Comparison of ENCODE assay signal across 9 cellular contexts in the genomic region with DNA sequence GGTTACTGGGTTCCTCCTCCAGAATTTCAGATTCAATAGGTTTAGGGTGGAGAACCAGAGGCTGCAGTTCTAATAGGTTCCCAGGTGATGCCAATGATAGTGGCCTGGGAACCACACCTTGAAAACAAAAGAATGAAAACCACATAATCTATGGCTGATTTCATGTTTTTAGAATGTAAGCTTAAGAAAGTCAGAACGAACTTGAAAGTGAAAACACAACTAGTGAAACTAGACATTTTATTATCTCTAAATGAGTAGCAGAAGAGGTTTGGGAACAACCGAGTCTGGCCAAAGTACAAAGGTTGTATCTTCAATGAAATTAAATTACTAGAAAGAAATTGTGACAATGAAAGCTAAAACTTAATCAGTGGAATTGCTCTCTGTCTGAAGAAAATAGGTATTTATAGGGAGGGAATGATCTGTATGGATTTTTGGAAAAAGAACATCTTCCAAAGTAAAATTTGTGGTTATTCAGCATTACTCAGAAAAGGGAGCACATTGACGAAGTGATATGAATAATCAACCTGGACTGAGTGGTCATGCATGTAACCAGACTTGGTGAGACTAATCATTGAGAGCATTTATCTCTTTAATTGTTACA. TPM values are rescaled to one million over a fixed set of nuclear protein-coding genes. Genes with fewer than 3 reads are reported as not detected.
A peak's percentile ranks its signal among the peaks of the same experiment; 100 is the strongest.
DNase-seq lines count a peak whose midpoint lies in the region; ATAC-seq, FAIRE-seq and TF ChIP-seq lines count a peak whose summit lies in the region.
"Had no signal": no experiment of that assay in that cellular context is flagged by ENCODE, and none has a peak within 500 bp of the region (broad histone marks: within the 10 kb centered on the region; RNA-seq: fewer than 3 reads in every experiment).

No MANE protein-coding gene starts in this region.

- ATAC-seq in GM21619 (IDR thresholded peaks at IDR 0.05; ENCODE audit: unreplicated experiment) (peak; percentile 85), HG03378 (IDR thresholded peaks at IDR 0.05; ENCODE audit: unreplicated experiment) (peak; percentile 92), pancreas (no peak), lower lobe of right lung (no peak)

- no peaks in the 10 kb centered on the region for H3F3A ChIP-seq in smooth muscle cell (ENCODE audit: low read depth)

- peak overlapping the region; percentile 6 for H3K4me3 Mint-ChIP-seq in activated T-cell treated with anti-CD3 and anti-CD28 coated beads, Interleukin-2, amount 50 U/mL, for 24 hours

- no peaks in the 10 kb centered on the region for H3K79me2 ChIP-seq in smooth muscle cell (ENCODE audit: low read depth)

- H3K27ac ChIP-seq in pancreas (no peak overlapping the region), lower lobe of right lung (no peak overlapping the region), smooth muscle cell (ENCODE audit: low read depth) (no peak overlapping the region)
- H3K27ac ChIP-seq: SJSA1 had no signal

- peaks cover 27% of the 10 kb centered on the region for H3K4me1 Mint-ChIP-seq in activated T-cell treated with anti-CD3 and anti-CD28 coated beads, Interleukin-2, amount 50 U/mL, for 24 hours (ENCODE audit: low read depth)

- H3K4me1 ChIP-seq in pancreas = no peaks in the 10 kb centered on the region
- peaks cover 5% of the 10 kb centered on the region for H3K4me1 ChIP-seq in lower lobe of right lung
- H3K4me1 ChIP-seq in smooth muscle cell (ENCODE audit: low read depth) = no peaks in the 10 kb centered on the region
- H3K4me1 ChIP-seq: SJSA1 had no signal

- no peak for DNase-seq in activated T-cell treated with anti-CD3 and anti-CD28 coated beads, Interleukin-2, amount 50 U/mL, for 24 hours
- DNase-seq in activated T-cell treated with anti-CD3 and anti-CD28 coated beads for 4 hours (no peak), pancreas (no peak), lower lobe of right lung (no peak), DMS153 (lab: John Stamatoyannopoulos, UW) (no peak), smooth muscle cell (lab: John Stamatoyannopoulos, UW; ENCODE audit: unreplicated experiment) (no peak)

- H3K9ac ChIP-seq in smooth muscle cell (ENCODE audit: low read depth) = no peak overlapping the region

- no peaks in the 10 kb centered on the region for H3K36me3 Mint-ChIP-seq in activated T-cell treated with anti-CD3 and anti-CD28 coated beads, Interleukin-2, amount 50 U/mL, for 24 hours (ENCODE audit: low read depth)

- peak; percentile 65 for FAIRE-seq in pancreas (lab: Jason Lieb, UNC)

- no peaks in the 10 kb centered on the region for H3K36me3 ChIP-seq in pancreas
- H3K36me3 ChIP-seq in lower lobe of right lung = no peaks in the 10 kb centered on the region
- H3K36me3 ChIP-seq in smooth muscle cell (ENCODE audit: low read depth) = no peaks in the 10 kb centered on the region
- H3K36me3 ChIP-seq: SJSA1 had no signal

- no peak overlapping the region for H3K4me3 ChIP-seq in pancreas
- H3K4me3 ChIP-seq in lower lobe of right lung = no peak overlapping the region
- no peak overlapping the region for H3K4me3 ChIP-seq in smooth muscle cell
- H3K4me3 ChIP-seq: SJSA1 had no signal

- no peaks in the 10 kb centered on the region for H4K20me1 ChIP-seq in smooth muscle cell (ENCODE audit: low read depth)

- no peak overlapping the region for H3K4me2 ChIP-seq in smooth muscle cell

- no peak overlapping the region for H2AFZ ChIP-seq in smooth muscle cell (ENCODE audit: low read depth)

- TF ChIP-seq CTCF in pancreas (IDR thresholded peaks at IDR 0.05) (no peak), lower lobe of right lung (IDR thresholded peaks at IDR 0.05) (no peak), smooth muscle cell (IDR thresholded peaks at IDR 0.05; ENCODE audit: borderline replicate concordance, insufficient read depth, poor library complexity, severe bottlenecking) (no peak)

- peak overlapping the region; percentile 77 for H3K27ac Mint-ChIP-seq in activated T-cell treated with anti-CD3 and anti-CD28 coated beads, Interleukin-2, amount 50 U/mL, for 24 hours

- H3K27me3 ChIP-seq in pancreas = no peaks in the 10 kb centered on the region
- H3K27me3 ChIP-seq in lower lobe of right lung (ENCODE audit: low read depth) = no peaks in the 10 kb centered on the region
- H3K27me3 ChIP-seq in smooth muscle cell (ENCODE audit: low read depth) = peaks cover 9% of the 10 kb centered on the region
- H3K27me3 ChIP-seq: SJSA1 had no signal

- no peaks in the 10 kb centered on the region for H3K9me3 ChIP-seq in pancreas
- H3K9me3 ChIP-seq in lower lobe of right lung = no peaks in the 10 kb centered on the region
- H3K9me3 ChIP-seq in smooth muscle cell (replicated peaks; ENCODE audit: low read depth) = no peaks in the 10 kb centered on the region
- H3K9me3 ChIP-seq: SJSA1 had no signal

- intact Hi-C loops in pancreas (cut with DNase I) = no loop called here
- intact Hi-C loops in lower lobe of right lung (cut with DNase I) = no loop called here

- WGBS in pancreas, 2 donors = 81 to 83% methylated on average over 3 of the region's 3 CpGs
- 88% methylated on average over 3 of the region's 3 CpGs for WGBS in smooth muscle cell (ENCODE audit: low lambda C conversion rate)

- peaks cover 11% of the 10 kb centered on the region for H3K27me3 Mint-ChIP-seq in activated T-cell treated with anti-CD3 and anti-CD28 coated beads, Interleukin-2, amount 50 U/mL, for 24 hours

- H3K9me3 Mint-ChIP-seq in activated T-cell treated with anti-CD3 and anti-CD28 coated beads, Interleukin-2, amount 50 U/mL, for 24 hours = no peaks in the 10 kb centered on the region

RNA-seq across cellular contexts. Expression of a gene that starts 24.9 kb away (rescaled TPM):
- total RNA-seq in pancreas (10 to 100 TPM in 3 of 6 donors, 1 to 10 TPM in 3; 8.9 to 12.7 (median 10.3) TPM), lower lobe of right lung (22.3 TPM), smooth muscle cell (26.1 and 30.2 TPM in 2 replicates)
- polyA plus RNA-seq in pancreas (1 to 10 TPM; 4.0 to 7.1 TPM), smooth muscle cell (6.5 and 10.5 TPM in 2 replicates)

Comparison
In these comparisons a context has a peak if more than half of its experiments do, and no peak if none do; other contexts are left out.
1. ATAC-seq: peak in GM21619 (single experiment) and HG03378 (single experiment); none in pancreas (0 of 4) and lower lobe of right lung (0 of 2).